In the genomic region with DNA sequence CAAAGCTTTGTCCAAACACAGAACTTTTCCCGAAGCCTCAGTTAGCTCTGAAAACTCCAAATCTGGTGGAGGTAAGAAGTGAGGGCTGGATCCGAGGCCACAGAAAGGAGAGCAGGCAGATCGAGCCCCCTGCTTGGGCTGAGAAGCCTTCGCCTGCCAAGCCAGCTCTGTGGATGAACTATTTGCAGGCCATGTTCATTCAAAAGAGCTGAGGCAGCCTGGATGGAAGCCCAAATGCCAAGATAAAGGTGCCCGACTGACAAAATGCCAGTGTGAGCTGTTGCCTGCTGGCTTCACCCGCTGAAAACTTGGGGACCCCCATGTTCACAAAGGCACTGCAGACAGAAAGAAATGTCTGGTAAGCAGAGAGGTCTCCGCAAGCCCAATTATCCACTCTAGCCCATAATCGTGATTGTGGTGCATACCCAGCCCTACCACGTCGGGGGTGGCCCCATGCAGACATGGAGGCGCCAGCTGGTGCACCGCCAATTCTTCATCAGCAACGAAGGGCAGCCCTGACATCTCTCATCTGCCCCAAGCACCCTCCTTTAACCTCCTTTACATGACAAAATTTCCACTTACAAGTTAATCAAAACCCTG, we compare ENCODE assay signal across 16 cellular contexts.
"Had no signal": no experiment of that assay in that cellular context is flagged by ENCODE, and none has a peak within 500 bp of the region (broad histone marks: within the 10 kb centered on the region; RNA-seq: fewer than 3 reads in every experiment).

No MANE protein-coding gene starts in this region.

- H2AFZ ChIP-seq: parathyroid adenoma had no signal

- H3K79me2 ChIP-seq: parathyroid adenoma had no signal

- H3K27ac ChIP-seq: adrenal gland, parathyroid adenoma, right lobe of liver, skin epidermis, thyroid gland, upper lobe of right lung had no signal

- H3K9me3 ChIP-seq: adrenal gland, right lobe of liver, thyroid gland, upper lobe of right lung had no signal

- H3K4me3 ChIP-seq: adrenal gland, right lobe of liver, skin epidermis, thyroid gland, upper lobe of right lung had no signal

- H3K36me3 ChIP-seq: adrenal gland, right lobe of liver, thyroid gland, upper lobe of right lung had no signal

- DNase-seq: activated CD8-positive, alpha-beta memory T cell treated with anti-CD3 and anti-CD28 coated beads for 24 hours; activated CD8-positive, alpha-beta memory T cell treated with anti-CD3 and anti-CD28 coated beads, Interleukin-2, amount 50 U/mL, for 4 hours; activated naive CD4-positive, alpha-beta T cell; activated T-cell treated with anti-CD3 and anti-CD28 coated beads, Interleukin-2, amount 50 U/mL, for 24 hours; adrenal gland; dermis blood vessel endothelial cell; effector CD8-positive, alpha-beta T cell; erythroblast; immature natural killer cell; kidney glomerular epithelial cell; right lobe of liver; stimulated activated CD4-positive, alpha-beta T cell treated with anti-CD3 and anti-CD28 coated beads, Interleukin-1b, Interleukin-23, amount 100 ng/mL, for 48 hours; thyroid gland; upper lobe of right lung had no signal

- H3K4me1 ChIP-seq: adrenal gland, parathyroid adenoma, right lobe of liver, thyroid gland, upper lobe of right lung had no signal

- H3K9ac ChIP-seq: parathyroid adenoma had no signal

- ATAC-seq: right lobe of liver, upper lobe of right lung had no signal

- H3K27me3 ChIP-seq: adrenal gland, right lobe of liver, thyroid gland, upper lobe of right lung had no signal
